In genomic region chr1:64956733-64957441, GRCh38 we compare ENCODE assay signal across 8 cellular contexts. TPM values are rescaled to one million over a fixed set of nuclear protein-coding genes. Genes with fewer than 3 reads are reported as not detected.
DNase-seq lines count a peak whose midpoint lies in the region; ATAC-seq and TF ChIP-seq lines count a peak whose summit lies in the region.

No MANE protein-coding gene starts in this region.

- H3K4me1 ChIP-seq in hepatocyte (ENCODE audit: insufficient read depth): peaks cover 39% of the 10 kb centered on the region

- H2AFZ ChIP-seq in hepatocyte: no peak overlapping the region

- 85% methylated on average over 3 of the region's 3 CpGs for WGBS in hepatocyte (ENCODE audit: low lambda C conversion rate, missing lambda C conversion rate)

- peak overlapping the region; percentile 29 for H3K27ac ChIP-seq in hepatocyte

- no peak for TF ChIP-seq CTCF in hepatocyte (IDR thresholded peaks at IDR 0.05; ENCODE audit: poor library complexity)

- peaks cover 99% of the 10 kb centered on the region for H3K79me2 ChIP-seq in hepatocyte

- H3K9me2 ChIP-seq in hepatocyte (replicated peaks; ENCODE audit: insufficient read depth): no peaks in the 10 kb centered on the region

- no peaks in the 10 kb centered on the region for H3K36me3 ChIP-seq in hepatocyte (replicated peaks; ENCODE audit: insufficient read depth, low read depth)

- H3K27me3 ChIP-seq in hepatocyte: no peaks in the 10 kb centered on the region

- no peak overlapping the region for H3K4me3 ChIP-seq in hepatocyte

- peak overlapping the region; percentile 36 for H3K4me2 ChIP-seq in hepatocyte

- peak; percentile 56 for DNase-seq in activated CD4-positive, alpha-beta T cell treated with anti-CD3 and anti-CD28 coated beads for 48 hours
- no peak for DNase-seq in activated CD4-positive, alpha-beta T cell treated with anti-CD3 and anti-CD28 coated beads, Interleukin-2, amount 50 U/mL, for 1 hour
- DNase-seq in NOMO-1 treated with dmso at 0.1 percent for 144 hours (lab: John Stamatoyannopoulos, UW; ENCODE audit: unreplicated experiment): peak; percentile 52
- DNase-seq in hepatocyte (ENCODE audit: low spot score): no peak
- no peak for DNase-seq in RPMI8226
- no peak for DNase-seq in NCI-H1694 treated with DMSO at 0.1 percent for 48 hours (lab: John Stamatoyannopoulos, UW)
- DNase-seq in GM03348 (ENCODE audit: low spot score): no peak

- peak; percentile 81 for ATAC-seq in HG02678 (IDR thresholded peaks at IDR 0.05; ENCODE audit: unreplicated experiment)

- no peaks in the 10 kb centered on the region for H3K9me3 ChIP-seq in hepatocyte (ENCODE audit: low read depth)

- peaks cover 48% of the 10 kb centered on the region for H4K20me1 ChIP-seq in hepatocyte (ENCODE audit: insufficient read depth, poor library complexity, severe bottlenecking)

RNA-seq across cellular contexts. Expression of gene JAK1, which starts 9.5 kb away (rescaled TPM):
- total RNA-seq in hepatocyte: 102 and 104 TPM in 2 replicates
- 60.2 and 63.5 TPM in 2 replicates for polyA plus RNA-seq in hepatocyte

Comparison
In these comparisons a context has a peak if more than half of its experiments do, and no peak if none do; other contexts are left out.
1. DNase-seq: peak in activated CD4-positive, alpha-beta T cell treated with anti-CD3 and anti-CD28 coated beads for 48 hours (single experiment) and NOMO-1 treated with dmso at 0.1 percent for 144 hours (single experiment); none in activated CD4-positive, alpha-beta T cell treated with anti-CD3 and anti-CD28 coated beads, Interleukin-2, amount 50 U/mL, for 1 hour (single experiment), hepatocyte (single experiment), RPMI8226 (single experiment), NCI-H1694 treated with DMSO at 0.1 percent for 48 hours (single experiment) and GM03348 (single experiment).